ENCODE assay signal across 21 cellular contexts in genomic region chr13:23583491-23583890, GRCh38. TPM values are rescaled to one million over a fixed set of nuclear protein-coding genes. Genes with fewer than 3 reads are reported as not detected.
"Had no signal": no experiment of that assay in that cellular context is flagged by ENCODE, and none has a peak within 500 bp of the region (broad histone marks: within the 10 kb centered on the region; RNA-seq: fewer than 3 reads in every experiment).

No MANE protein-coding gene starts in this region.

- H3K4me3 Mint-ChIP-seq: activated CD4-positive, alpha-beta memory T cell treated with anti-CD3 and anti-CD28 coated beads for 36 hours; activated naive CD4-positive, alpha-beta T cell treated with anti-CD3 and anti-CD28 coated beads for 36 hours; activated naive CD8-positive, alpha-beta T cell treated with anti-CD3 and anti-CD28 coated beads, Interleukin-2, amount 50 U/mL, for 24 hours; effector memory CD8-positive, alpha-beta T cell; nephron had no signal

- H3K27ac ChIP-seq: gastroesophageal sphincter, pancreas, psoas muscle, right atrium auricular region, thyroid gland, upper lobe of right lung had no signal

- H3K36me3 Mint-ChIP-seq: activated CD4-positive, alpha-beta memory T cell treated with anti-CD3 and anti-CD28 coated beads for 36 hours had no signal

- ATAC-seq: activated naive CD8-positive, alpha-beta T cell treated with anti-CD3 and anti-CD28 coated beads, Interleukin-2, amount 50 U/mL, for 24 hours; effector memory CD8-positive, alpha-beta T cell; esophagus mucosa; gastroesophageal sphincter; left ventricle myocardium superior; pancreas; psoas muscle; stimulated activated naive CD8-positive, alpha-beta T cell treated with anti-CD3 and anti-CD28 coated beads, Interleukin-15, Interleukin-2, amounts not matched to agents 100 U/mL and 50 U/mL, for 24 hours; upper lobe of right lung had no signal

- H3K27ac Mint-ChIP-seq: activated CD4-positive, alpha-beta memory T cell treated with anti-CD3 and anti-CD28 coated beads for 36 hours; activated naive CD4-positive, alpha-beta T cell treated with anti-CD3 and anti-CD28 coated beads for 36 hours; activated naive CD8-positive, alpha-beta T cell treated with anti-CD3 and anti-CD28 coated beads, Interleukin-2, amount 50 U/mL, for 24 hours; effector memory CD8-positive, alpha-beta T cell; nephron had no signal

- H3K9me3 Mint-ChIP-seq: activated CD4-positive, alpha-beta memory T cell treated with anti-CD3 and anti-CD28 coated beads for 36 hours; activated naive CD4-positive, alpha-beta T cell treated with anti-CD3 and anti-CD28 coated beads for 36 hours; activated naive CD8-positive, alpha-beta T cell treated with anti-CD3 and anti-CD28 coated beads, Interleukin-2, amount 50 U/mL, for 24 hours; effector memory CD8-positive, alpha-beta T cell; nephron had no signal

- DNase-seq: activated CD4-positive, alpha-beta memory T cell treated with anti-CD3 and anti-CD28 coated beads for 36 hours; activated CD4-positive, alpha-beta T cell treated with anti-CD3 and anti-CD28 coated beads for 48 hours; activated naive CD4-positive, alpha-beta T cell treated with anti-CD3 and anti-CD28 coated beads for 36 hours; activated naive CD8-positive, alpha-beta T cell treated with anti-CD3 and anti-CD28 coated beads, Interleukin-2, amount 50 U/mL, for 24 hours; activated T-cell treated with anti-CD3 and anti-CD28 coated beads, Interleukin-2, amount 50 U/mL, for 48 hours; aorta; central memory CD4-positive, alpha-beta T cell; effector memory CD8-positive, alpha-beta T cell; head of caudate nucleus; hypothalamus; left ventricle myocardium superior; pancreas; psoas muscle; stimulated activated CD4-positive, alpha-beta T cell treated with anti-CD3 and anti-CD28 coated beads, Interleukin-4, amount 100 ng/mL, for 4 hours; stimulated activated naive CD8-positive, alpha-beta T cell treated with anti-CD3 and anti-CD28 coated beads, Interleukin-15, Interleukin-2, amounts not matched to agents 100 U/mL and 50 U/mL, for 24 hours; thyroid gland; upper lobe of right lung had no signal

- H3K36me3 ChIP-seq: gastroesophageal sphincter, pancreas, right atrium auricular region, thyroid gland, upper lobe of right lung had no signal

- H3K27me3 ChIP-seq: gastroesophageal sphincter, pancreas, right atrium auricular region, thyroid gland, upper lobe of right lung had no signal

- H3K4me3 ChIP-seq: gastroesophageal sphincter, pancreas, psoas muscle, right atrium auricular region, thyroid gland, upper lobe of right lung had no signal

RNA-seq across cellular contexts. Expression of gene TNFRSF19, which starts 13.3 kb away (rescaled TPM):
- total RNA-seq: activated CD4-positive, alpha-beta memory T cell treated with anti-CD3 and anti-CD28 coated beads for 36 hours; activated naive CD4-positive, alpha-beta T cell treated with anti-CD3 and anti-CD28 coated beads for 36 hours had no signal
